ENCODE assay signal across 8 cellular contexts in the genomic region with DNA sequence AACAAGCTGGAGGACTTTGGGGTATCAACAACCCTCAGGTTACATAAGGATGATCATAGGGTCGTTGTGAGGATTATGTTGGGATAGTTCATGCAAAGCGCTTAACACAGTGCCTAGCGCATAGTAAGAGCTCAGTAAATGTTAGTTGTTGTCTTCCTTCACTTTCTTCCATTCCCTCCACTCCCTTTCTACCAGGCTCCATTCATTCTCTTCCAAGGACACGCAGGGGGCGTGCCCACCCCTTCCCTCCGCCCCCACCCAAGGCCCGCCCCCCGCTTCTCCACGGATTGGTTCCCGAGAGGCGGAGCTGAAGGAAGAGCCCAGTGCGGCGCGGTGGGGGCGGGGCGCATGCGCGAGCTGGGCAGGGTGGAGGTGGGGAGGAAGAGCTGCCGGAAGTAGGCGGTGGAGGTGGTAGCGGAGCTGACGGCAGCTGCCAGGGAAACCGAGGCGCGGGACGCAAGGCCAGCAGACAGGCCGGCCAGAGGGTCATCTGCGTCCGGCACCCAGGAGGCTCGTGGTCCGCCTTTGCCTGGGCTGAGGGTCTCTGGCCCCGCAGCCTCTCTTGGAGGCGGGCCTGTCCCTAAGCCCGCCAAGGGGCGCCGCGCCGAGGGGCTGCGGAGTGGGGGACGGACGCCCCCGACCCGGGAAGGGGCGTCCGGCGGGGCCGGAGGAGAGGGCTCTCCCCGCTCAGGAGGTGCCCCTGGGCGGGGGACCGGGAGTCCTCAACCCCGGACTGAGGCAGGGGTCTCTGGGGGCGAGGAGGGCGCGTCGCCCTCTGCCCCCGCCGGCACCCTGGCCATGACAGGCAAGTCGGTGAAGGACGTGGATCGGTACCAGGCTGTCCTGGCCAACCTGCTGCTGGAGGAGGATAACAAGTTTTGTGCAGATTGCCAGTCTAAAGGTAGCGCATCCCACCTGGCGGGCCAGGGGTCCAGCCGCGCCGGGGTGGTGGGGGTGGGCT. TPM values are rescaled to one million over a fixed set of nuclear protein-coding genes. Genes with fewer than 3 reads are reported as not detected.
DNase-seq lines count a peak whose midpoint lies in the region; ATAC-seq and TF ChIP-seq lines count a peak whose summit lies in the region.

A gene (plus strand): TSS at position 405 of the 961 bp plus-strand sequence. CDS start 394 bp downstream, at position 799.

- CTCF ChIA-PET in PC-9 (lab: Charles Lee), result interaction anchor here (0.6 to 1.2 kb wide), 5 partner anchors 10 to 339 kb away, joined by 3 to 5 read pairs (median 5); no protein-coding TSS in a partner anchor

- peak within 1 kb of the TSS; percentile 85 for H3K4me2 ChIP-seq in PC-9

- DNase-seq in DMS114 treated with DMSO at 0.1 percent for 48 hours (lab: John Stamatoyannopoulos, UW; ENCODE audit: unreplicated experiment), result peak; percentile 88
- DNase-seq in KBM-7, result peak; percentile 91
- DNase-seq in PC-9, result peak; percentile 85 to 98
- DNase-seq in activated T-cell treated with anti-CD3 and anti-CD28 coated beads, Interleukin-2, amount 50 U/mL, for 1 hour, result peak; percentile 92
- peak; percentile 26 for DNase-seq in epithelial cell of proximal tubule (ENCODE audit: low read depth)
- peak; percentile 96 for DNase-seq in mucosa of gallbladder (ENCODE audit: low spot score)
- peak; percentile 86 to 91 for DNase-seq in stimulated activated CD8-positive, alpha-beta memory T cell treated with anti-CD3 and anti-CD28 coated beads, Interleukin-4, amount 100 ng/mL, for 4 hours (ENCODE audit: low read depth in 2 of 2, low spot score in 1 of 2)

- H3K27ac ChIP-seq in PC-9, result no peak within 1 kb of the TSS

- no peaks in the 10 kb centered on the region for H4K20me1 ChIP-seq in PC-9 (ENCODE audit: insufficient read depth)

- POLR2A ChIA-PET in PC-9 (lab: Charles Lee; ENCODE audit: unreplicated experiment), result interaction anchor here (0.5 to 1.3 kb wide), 7 partner anchors 13 to 1257 kb away, joined by 3 to 10 read pairs (median 5); a partner anchor contains a TSS

- H3F3A ChIP-seq in PC-9 (ENCODE audit: insufficient read depth, low read depth), result peaks cover 13% of the 10 kb centered on the region; the same call in 1 of the 2 replicates

- in situ Hi-C loops in KBM-7 (cut with MboI; ENCODE audit: low pct_unique_long_range_greater_than_20kb, low sequenced_read_pairs), result no loop called here

- no peaks in the 10 kb centered on the region for H3K9me3 ChIP-seq in PC-9 (ENCODE audit: insufficient read depth, low read depth)

- H2AFZ ChIP-seq in PC-9, result peak within 1 kb of the TSS; percentile 99

- H3K79me2 ChIP-seq in PC-9 (ENCODE audit: low read depth), result peaks cover 10% of the 10 kb centered on the region; the same call in 1 of the 2 replicates

- H3K36me3 ChIP-seq in PC-9 (ENCODE audit: low read depth), result no peaks in the 10 kb centered on the region

- peak within 1 kb of the TSS; percentile 94 for H3K4me3 ChIP-seq in PC-9
- H3K4me3 ChIP-seq in epithelial cell of proximal tubule (ENCODE audit: low read depth, low read length), result peak within 1 kb of the TSS; percentile 96

- TF ChIP-seq CTCF in PC-9 (conservative IDR thresholded peaks at IDR 0.05) (no peak), epithelial cell of proximal tubule (conservative IDR thresholded peaks at IDR 0.05; ENCODE audit: low read depth, low read length) (no peak)

- intact Hi-C loops in PC-9 (cut with micrococcal nuclease; ENCODE audit: unreplicated experiment), result no loop called here

- H3K27me3 ChIP-seq in PC-9 (ENCODE audit: insufficient read depth, low read depth), result peaks cover 9% of the 10 kb centered on the region; the same call in 1 of the 2 replicates

- no peaks in the 10 kb centered on the region for H3K9me2 ChIP-seq in PC-9 (ENCODE audit: insufficient read depth)

- no TSS peak for BruUV-seq in PC-9 (replicated peaks; lab: Mats Ljungman, UMichigan)

- peak; percentile 77 for ATAC-seq in GM21619 (IDR thresholded peaks at IDR 0.05; ENCODE audit: unreplicated experiment)

- H3K4me1 ChIP-seq in PC-9 (replicated peaks; ENCODE audit: insufficient read depth), result peaks cover 17% of the 10 kb centered on the region

RNA-seq across cellular contexts. Expression of the gene that starts here (rescaled TPM):
- total RNA-seq in PC-9 (2021) (12.9 and 19.7 TPM in 2 replicates), epithelial cell of proximal tubule (4.9 and 11.0 TPM in 2 replicates), mucosa of gallbladder (47.6 TPM)

Comparison
In these comparisons a context has a peak if more than half of its experiments do, and no peak if none do; other contexts are left out.
1. DNase-seq: peak in every context shown above with its lines; median percentile 96 in mucosa of gallbladder; 92 in activated T-cell treated with anti-CD3 and anti-CD28 coated beads, Interleukin-2, amount 50 U/mL, for 1 hour; 92 in PC-9; 91 in KBM-7; 88 in stimulated activated CD8-positive, alpha-beta memory T cell treated with anti-CD3 and anti-CD28 coated beads, Interleukin-4, amount 100 ng/mL, for 4 hours; 88 in DMS114 treated with DMSO at 0.1 percent for 48 hours; 26 in epithelial cell of proximal tubule.